Comparison of ENCODE assay signal across 10 cellular contexts in the genomic region with DNA sequence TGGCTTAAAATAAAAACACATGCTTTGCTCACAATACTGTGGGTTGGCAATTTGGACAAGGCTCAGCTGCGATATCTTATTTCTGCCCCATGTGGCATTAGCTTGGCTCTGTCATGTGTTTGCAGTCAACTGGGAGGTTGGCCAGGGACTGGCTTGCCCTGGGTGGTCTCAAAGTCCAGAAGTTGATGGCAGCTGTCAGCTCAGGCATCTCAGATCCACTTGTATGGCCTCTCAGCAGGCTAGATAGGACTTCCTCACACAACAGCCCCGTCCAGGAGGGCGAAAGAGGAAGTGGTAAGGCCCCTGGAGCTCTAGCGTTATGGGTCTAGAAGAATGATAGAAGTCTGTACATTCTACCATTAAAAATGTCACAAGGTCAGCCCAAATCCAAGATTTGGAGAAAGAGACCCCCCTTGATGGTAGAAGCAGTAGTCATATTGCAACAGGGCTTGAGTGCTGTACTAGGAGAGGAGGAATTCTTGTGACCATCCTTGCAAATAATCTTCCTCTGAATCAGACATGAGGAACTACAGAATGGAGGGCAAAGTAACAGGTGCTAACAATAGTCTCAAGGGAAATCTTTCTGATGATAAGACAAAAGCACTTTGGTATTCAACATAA.
DNase-seq lines count a peak whose midpoint lies in the region; ATAC-seq and TF ChIP-seq lines count a peak whose summit lies in the region.
"Had no signal": no experiment of that assay in that cellular context is flagged by ENCODE, and none has a peak within 500 bp of the region (broad histone marks: within the 10 kb centered on the region; RNA-seq: fewer than 3 reads in every experiment).

No MANE protein-coding gene starts in this region.

- no peak overlapping the region for H3K9ac ChIP-seq in trophoblast cell (ENCODE audit: low read length)

- no peak overlapping the region for H4K8ac ChIP-seq in trophoblast cell (ENCODE audit: low read depth, low read length)

- H3K14ac ChIP-seq in trophoblast cell (ENCODE audit: low read length): no peak overlapping the region

- intact Hi-C loops in breast epithelium (cut with DNase I; ENCODE audit: low total_unique reads): no loop called here

- no peak overlapping the region for H3K27ac ChIP-seq in trophoblast cell (ENCODE audit: low read depth, low read length)
- no peak overlapping the region for H3K27ac ChIP-seq in breast epithelium

- no peaks in the 10 kb centered on the region for H3K36me3 ChIP-seq in trophoblast cell (ENCODE audit: control insufficient read depth in 1 of 2, insufficient read depth in 2 of 2, low read length in 2 of 2)
- no peaks in the 10 kb centered on the region for H3K36me3 ChIP-seq in breast epithelium
- H3K36me3 ChIP-seq: left lung had no signal

- no peaks in the 10 kb centered on the region for H3K9me3 ChIP-seq in trophoblast cell (ENCODE audit: insufficient read depth, low read depth, low read length)
- no peaks in the 10 kb centered on the region for H3K9me3 ChIP-seq in breast epithelium
- H3K9me3 ChIP-seq: left lung had no signal

- TF ChIP-seq POLR2A in breast epithelium (IDR thresholded peaks at IDR 0.05): no peak

- H2BK5ac ChIP-seq in trophoblast cell (ENCODE audit: low read depth, low read length, poor library complexity): no peak overlapping the region

- peak overlapping the region; percentile 18 for H2AK5ac ChIP-seq in trophoblast cell (ENCODE audit: low read length)

- no peak overlapping the region for H3K23ac ChIP-seq in trophoblast cell (ENCODE audit: low read length)

- no peak overlapping the region for H2BK120ac ChIP-seq in trophoblast cell (ENCODE audit: insufficient read depth, low read length, poor library complexity)

- WGBS in trophoblast cell (ENCODE audit: extremely low coverage, insufficient coverage, insufficient read length): no CpG with 5 or more reads among the region's 4 CpGs

- H3K27me3 ChIP-seq in trophoblast cell (ENCODE audit: insufficient read depth, low read length) (no peaks in the 10 kb centered on the region), breast epithelium (no peaks in the 10 kb centered on the region)
- H3K27me3 ChIP-seq: left lung had no signal

- DNase-seq in SKM-1 treated with dmso at 0.1 percent for 144 hours (lab: John Stamatoyannopoulos, UW; ENCODE audit: unreplicated experiment) (peak; percentile 67), trophoblast cell (no peak), GOT3 (lab: John Stamatoyannopoulos, UW) (no peak), breast epithelium (ENCODE audit: low spot score in 2 of 2) (no peak)
- no peak for DNase-seq in activated CD4-positive, alpha-beta T cell treated with anti-CD3 and anti-CD28 coated beads for 48 hours
- DNase-seq: activated T-cell treated with anti-CD3 and anti-CD28 coated beads, Interleukin-2, amount 50 U/mL, for 48 hours; effector memory CD8-positive, alpha-beta T cell had no signal

- no peak for TF ChIP-seq CTCF in breast epithelium (IDR thresholded peaks at IDR 0.05)

- H3K79me2 ChIP-seq in trophoblast cell (ENCODE audit: control insufficient read depth, insufficient read depth, low read length, poor library complexity): peaks cover 2% of the 10 kb centered on the region

- H3K4ac ChIP-seq in trophoblast cell (ENCODE audit: low read depth, low read length): no peak overlapping the region

- H3K4me1 ChIP-seq in trophoblast cell (ENCODE audit: control insufficient read depth in 1 of 2, insufficient read depth in 2 of 2, low read length in 2 of 2) (peaks cover 8 to 11% of the 10 kb centered on the region in 2 experiments), breast epithelium (peaks cover 2 to 4% of the 10 kb centered on the region in 2 donors)

- peak overlapping the region; percentile 11 for H3K18ac ChIP-seq in trophoblast cell (ENCODE audit: low read length)

- H4K91ac ChIP-seq in trophoblast cell (ENCODE audit: low read depth, low read length): no peak overlapping the region

- no peak overlapping the region for H4K12ac ChIP-seq in trophoblast cell (ENCODE audit: low read depth, low read length)

- no peak overlapping the region for H3K4me2 ChIP-seq in trophoblast cell (ENCODE audit: low read length)

- ATAC-seq in GM19328 (IDR thresholded peaks at IDR 0.05; ENCODE audit: unreplicated experiment) (peak; percentile 43), HG03103 (IDR thresholded peaks at IDR 0.05; ENCODE audit: low read depth, unreplicated experiment) (peak; percentile 44)
- ATAC-seq: effector memory CD8-positive, alpha-beta T cell; left lung had no signal

- H2BK12ac ChIP-seq in trophoblast cell (ENCODE audit: low read length): peak overlapping the region; percentile 65

- H3K4me3 ChIP-seq in trophoblast cell (ENCODE audit: low read depth, low read length) (no peak overlapping the region), breast epithelium (no peak overlapping the region)
- H3K4me3 ChIP-seq: left lung had no signal

- H2AFZ ChIP-seq in trophoblast cell (ENCODE audit: insufficient read depth, low read length, poor library complexity): no peak overlapping the region

- H3K79me1 ChIP-seq in trophoblast cell (ENCODE audit: low read length): peaks cover 13% of the 10 kb centered on the region
